In the genomic region with DNA sequence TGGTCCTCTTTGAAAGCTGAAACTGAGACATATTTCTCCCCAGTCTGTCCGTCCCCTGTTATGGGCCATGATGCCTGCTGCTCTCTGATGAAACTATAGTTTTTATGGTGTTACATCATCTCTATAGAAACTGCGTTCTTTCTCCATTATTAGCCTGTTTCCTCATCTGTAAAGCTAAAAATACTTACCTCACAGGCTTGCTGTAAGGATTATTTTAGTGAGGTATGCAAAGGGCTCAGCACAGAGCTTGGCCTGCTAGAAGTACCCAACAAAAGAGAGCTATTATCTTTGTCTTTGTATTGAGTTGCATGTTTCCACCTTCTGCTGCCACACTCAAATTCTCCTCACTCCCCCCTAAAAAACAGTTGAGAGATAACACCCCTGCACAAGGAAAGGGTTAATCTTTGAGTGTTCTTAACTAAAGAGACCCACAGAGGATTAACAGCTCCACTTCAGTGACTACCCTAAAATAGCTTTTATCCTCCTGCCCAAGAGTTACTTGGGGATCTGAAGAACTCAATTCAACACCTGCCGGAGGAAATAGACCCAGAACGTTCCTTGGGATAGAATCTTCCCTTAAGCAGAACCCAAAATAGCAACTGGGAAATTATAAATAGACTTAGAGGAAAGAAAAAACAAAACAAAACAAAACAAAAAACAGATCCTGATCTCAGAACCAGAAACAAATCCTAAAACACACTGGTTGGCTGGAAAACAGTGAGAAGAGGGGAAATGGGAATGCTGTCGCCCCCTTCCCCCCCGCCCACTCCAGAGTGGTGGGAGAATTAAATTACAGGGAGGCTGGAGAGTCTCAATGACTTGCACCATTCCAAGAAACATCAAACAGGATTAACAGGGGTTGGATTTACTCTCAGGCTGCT, we compare ENCODE assay signal across 1 cellular context.
TF ChIP-seq lines count a peak whose summit lies in the region.

No MANE protein-coding gene starts in this region.

TF ChIP-seq in GM23338, 12 proteins besides CTCF, POLR2A, EP300 and RAD21 (continued from another document):
- TF ChIP-seq, protein P1, sequence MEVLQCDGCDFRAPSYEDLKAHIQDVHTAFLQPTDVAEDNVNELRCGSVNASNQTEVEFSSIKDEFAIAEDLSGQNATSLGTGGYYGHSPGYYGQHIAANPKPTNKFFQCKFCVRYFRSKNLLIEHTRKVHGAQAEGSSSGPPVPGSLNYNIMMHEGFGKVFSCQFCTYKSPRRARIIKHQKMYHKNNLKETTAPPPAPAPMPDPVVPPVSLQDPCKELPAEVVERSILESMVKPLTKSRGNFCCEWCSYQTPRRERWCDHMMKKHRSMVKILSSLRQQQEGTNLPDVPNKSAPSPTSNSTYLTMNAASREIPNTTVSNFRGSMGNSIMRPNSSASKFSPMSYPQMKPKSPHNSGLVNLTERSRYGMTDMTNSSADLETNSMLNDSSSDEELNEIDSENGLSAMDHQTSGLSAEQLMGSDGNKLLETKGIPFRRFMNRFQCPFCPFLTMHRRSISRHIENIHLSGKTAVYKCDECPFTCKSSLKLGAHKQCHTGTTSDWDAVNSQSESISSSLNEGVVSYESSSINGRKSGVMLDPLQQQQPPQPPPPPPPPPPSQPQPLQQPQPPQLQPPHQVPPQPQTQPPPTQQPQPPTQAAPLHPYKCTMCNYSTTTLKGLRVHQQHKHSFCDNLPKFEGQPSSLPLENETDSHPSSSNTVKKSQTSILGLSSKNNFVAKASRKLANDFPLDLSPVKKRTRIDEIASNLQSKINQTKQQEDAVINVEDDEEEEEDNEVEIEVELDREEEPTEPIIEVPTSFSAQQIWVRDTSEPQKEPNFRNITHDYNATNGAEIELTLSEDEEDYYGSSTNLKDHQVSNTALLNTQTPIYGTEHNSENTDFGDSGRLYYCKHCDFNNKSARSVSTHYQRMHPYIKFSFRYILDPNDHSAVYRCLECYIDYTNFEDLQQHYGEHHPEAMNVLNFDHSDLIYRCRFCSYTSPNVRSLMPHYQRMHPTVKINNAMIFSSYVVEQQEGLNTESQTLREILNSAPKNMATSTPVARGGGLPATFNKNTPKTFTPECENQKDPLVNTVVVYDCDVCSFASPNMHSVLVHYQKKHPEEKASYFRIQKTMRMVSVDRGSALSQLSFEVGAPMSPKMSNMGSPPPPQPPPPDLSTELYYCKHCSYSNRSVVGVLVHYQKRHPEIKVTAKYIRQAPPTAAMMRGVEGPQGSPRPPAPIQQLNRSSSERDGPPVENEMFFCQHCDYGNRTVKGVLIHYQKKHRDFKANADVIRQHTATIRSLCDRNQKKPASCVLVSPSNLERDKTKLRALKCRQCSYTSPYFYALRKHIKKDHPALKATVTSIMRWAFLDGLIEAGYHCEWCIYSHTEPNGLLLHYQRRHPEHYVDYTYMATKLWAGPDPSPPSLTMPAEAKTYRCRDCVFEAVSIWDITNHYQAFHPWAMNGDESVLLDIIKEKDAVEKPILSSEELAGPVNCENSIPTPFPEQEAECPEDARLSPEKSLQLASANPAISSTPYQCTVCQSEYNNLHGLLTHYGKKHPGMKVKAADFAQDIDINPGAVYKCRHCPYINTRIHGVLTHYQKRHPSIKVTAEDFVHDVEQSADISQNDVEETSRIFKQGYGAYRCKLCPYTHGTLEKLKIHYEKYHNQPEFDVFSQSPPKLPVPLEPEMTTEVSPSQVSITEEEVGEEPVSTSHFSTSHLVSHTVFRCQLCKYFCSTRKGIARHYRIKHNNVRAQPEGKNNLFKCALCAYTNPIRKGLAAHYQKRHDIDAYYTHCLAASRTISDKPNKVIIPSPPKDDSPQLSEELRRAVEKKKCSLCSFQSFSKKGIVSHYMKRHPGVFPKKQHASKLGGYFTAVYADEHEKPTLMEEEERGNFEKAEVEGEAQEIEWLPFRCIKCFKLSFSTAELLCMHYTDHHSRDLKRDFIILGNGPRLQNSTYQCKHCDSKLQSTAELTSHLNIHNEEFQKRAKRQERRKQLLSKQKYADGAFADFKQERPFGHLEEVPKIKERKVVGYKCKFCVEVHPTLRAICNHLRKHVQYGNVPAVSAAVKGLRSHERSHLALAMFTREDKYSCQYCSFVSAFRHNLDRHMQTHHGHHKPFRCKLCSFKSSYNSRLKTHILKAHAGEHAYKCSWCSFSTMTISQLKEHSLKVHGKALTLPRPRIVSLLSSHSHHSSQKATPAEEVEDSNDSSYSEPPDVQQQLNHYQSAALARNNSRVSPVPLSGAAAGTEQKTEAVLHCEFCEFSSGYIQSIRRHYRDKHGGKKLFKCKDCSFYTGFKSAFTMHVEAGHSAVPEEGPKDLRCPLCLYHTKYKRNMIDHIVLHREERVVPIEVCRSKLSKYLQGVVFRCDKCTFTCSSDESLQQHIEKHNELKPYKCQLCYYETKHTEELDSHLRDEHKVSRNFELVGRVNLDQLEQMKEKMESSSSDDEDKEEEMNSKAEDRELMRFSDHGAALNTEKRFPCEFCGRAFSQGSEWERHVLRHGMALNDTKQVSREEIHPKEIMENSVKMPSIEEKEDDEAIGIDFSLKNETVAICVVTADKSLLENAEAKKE (CRISPR knock-in tag; IDR thresholded peaks at IDR 0.05): no peak
- TF ChIP-seq, protein P2, sequence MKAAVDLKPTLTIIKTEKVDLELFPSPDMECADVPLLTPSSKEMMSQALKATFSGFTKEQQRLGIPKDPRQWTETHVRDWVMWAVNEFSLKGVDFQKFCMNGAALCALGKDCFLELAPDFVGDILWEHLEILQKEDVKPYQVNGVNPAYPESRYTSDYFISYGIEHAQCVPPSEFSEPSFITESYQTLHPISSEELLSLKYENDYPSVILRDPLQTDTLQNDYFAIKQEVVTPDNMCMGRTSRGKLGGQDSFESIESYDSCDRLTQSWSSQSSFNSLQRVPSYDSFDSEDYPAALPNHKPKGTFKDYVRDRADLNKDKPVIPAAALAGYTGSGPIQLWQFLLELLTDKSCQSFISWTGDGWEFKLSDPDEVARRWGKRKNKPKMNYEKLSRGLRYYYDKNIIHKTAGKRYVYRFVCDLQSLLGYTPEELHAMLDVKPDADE (IDR thresholded peaks at IDR 0.05): no peak
- TF ChIP-seq JUNB (IDR thresholded peaks at IDR 0.05; ENCODE audit: unreplicated experiment): no peak
